28 cellular contexts compared by ENCODE assay signal in genomic region chr9:136047775-136048559, GRCh38. TPM values are rescaled to one million over a fixed set of nuclear protein-coding genes. Genes with fewer than 3 reads are reported as not detected.
DNase-seq lines count a peak whose midpoint lies in the region; ATAC-seq and TF ChIP-seq lines count a peak whose summit lies in the region.
"Had no signal": no experiment of that assay in that cellular context is flagged by ENCODE, and none has a peak within 500 bp of the region (broad histone marks: within the 10 kb centered on the region; RNA-seq: fewer than 3 reads in every experiment).

No MANE protein-coding gene starts in this region.

- no peaks in the 10 kb centered on the region for H3K9me3 ChIP-seq in A673 (ENCODE audit: low read depth, low read length, poor library complexity, severe bottlenecking)
- no peaks in the 10 kb centered on the region for H3K9me3 ChIP-seq in CD4-positive, alpha-beta T cell (ENCODE audit: control insufficient read depth, low read length)
- H3K9me3 ChIP-seq: gastrocnemius medialis, ovary, upper lobe of left lung had no signal

- intact Hi-C loops in A673 (cut with micrococcal nuclease; ENCODE audit: unreplicated experiment), result no loop called here
- intact Hi-C loops in CD4-positive, alpha-beta T cell (cut with DNase I, micrococcal nuclease), result no loop called here

- H3K4me1 Mint-ChIP-seq in nephron, result peaks cover 7% of the 10 kb centered on the region
- H3K4me1 Mint-ChIP-seq in CD4-positive, alpha-beta T cell (ENCODE audit: low read depth), result peaks cover 5% of the 10 kb centered on the region
- H3K4me1 Mint-ChIP-seq: activated T-helper 17 cell treated with anti-CD3 and anti-CD28 coated beads, Interleukin-2, amount 50 U/mL, for 72 hours had no signal

- no peaks in the 10 kb centered on the region for H3K27me3 ChIP-seq in A673 (replicated peaks; ENCODE audit: insufficient read depth, low read depth, low read length, poor library complexity)
- H3K27me3 ChIP-seq in CD4-positive, alpha-beta T cell (ENCODE audit: control insufficient read depth, insufficient read depth, low read length), result peaks cover 11% of the 10 kb centered on the region
- H3K27me3 ChIP-seq: gastrocnemius medialis, ovary, upper lobe of left lung had no signal

- DNase-seq in A673 (ENCODE audit: low spot score) (no peak), GM20000 (ENCODE audit: low spot score) (peak; percentile 22), dermis blood vessel endothelial cell (peak; percentile 61), GF-D8 (lab: John Stamatoyannopoulos, UW) (no peak), hippocampal formation (lab: John Stamatoyannopoulos, UW) (no peak)
- DNase-seq in CD4-positive, alpha-beta T cell, result no peak
- DNase-seq: activated CD4-positive, alpha-beta T cell treated with anti-CD3 and anti-CD28 coated beads for 36 hours; activated CD8-positive, alpha-beta memory T cell treated with anti-CD3 and anti-CD28 coated beads, Interleukin-2, amount 10 ng/mL, durations not matched to agents 7 days and 5 days; activated naive CD8-positive, alpha-beta T cell treated with anti-CD3 and anti-CD28 coated beads, Interleukin-2, amount 10 ng/mL, durations not matched to agents 7 days and 5 days; DMS53; erythroblast; gastrocnemius medialis; GOT3; left colon; NCI-H1105; NCI-H2107; NCI-H510A treated with DMSO at 0.1 percent for 48 hours; ovary; stimulated activated CD4-positive, alpha-beta T cell treated with anti-CD3 and anti-CD28 coated beads, Interleukin-2, amount 100 ng/mL, for 24 hours; stimulated activated naive CD8-positive, alpha-beta T cell treated with anti-CD3 and anti-CD28 coated beads, Interleukin-15, Interleukin-2, amounts not matched to agents 100 U/mL and 50 U/mL, for 24 hours; SW 1271 had no signal

- H3K36me3 ChIP-seq in A673 (ENCODE audit: insufficient read depth, low read length, poor library complexity, severe bottlenecking), result peaks cover 20% of the 10 kb centered on the region
- H3K36me3 ChIP-seq: ovary had no signal

- H3K27ac Mint-ChIP-seq in nephron, result no peak overlapping the region
- H3K27ac Mint-ChIP-seq in CD4-positive, alpha-beta T cell, result no peak overlapping the region
- H3K27ac Mint-ChIP-seq: activated CD4-positive, alpha-beta T cell treated with anti-CD3 and anti-CD28 coated beads for 36 hours; activated CD8-positive, alpha-beta memory T cell treated with anti-CD3 and anti-CD28 coated beads, Interleukin-2, amount 10 ng/mL, durations not matched to agents 7 days and 5 days; activated naive CD8-positive, alpha-beta T cell treated with anti-CD3 and anti-CD28 coated beads, Interleukin-2, amount 10 ng/mL, durations not matched to agents 7 days and 5 days; activated T-helper 17 cell treated with anti-CD3 and anti-CD28 coated beads, Interleukin-2, amount 50 U/mL, for 72 hours had no signal

- no peaks in the 10 kb centered on the region for H3K9me3 Mint-ChIP-seq in nephron
- no peaks in the 10 kb centered on the region for H3K9me3 Mint-ChIP-seq in CD4-positive, alpha-beta T cell
- H3K9me3 Mint-ChIP-seq: activated naive CD8-positive, alpha-beta T cell treated with anti-CD3 and anti-CD28 coated beads, Interleukin-2, amount 10 ng/mL, durations not matched to agents 7 days and 5 days; activated T-helper 17 cell treated with anti-CD3 and anti-CD28 coated beads, Interleukin-2, amount 50 U/mL, for 72 hours had no signal

- peaks cover 10% of the 10 kb centered on the region for H3K27me3 Mint-ChIP-seq in nephron (ENCODE audit: low read depth)
- peaks cover 7% of the 10 kb centered on the region for H3K27me3 Mint-ChIP-seq in CD4-positive, alpha-beta T cell
- H3K27me3 Mint-ChIP-seq: activated T-helper 17 cell treated with anti-CD3 and anti-CD28 coated beads, Interleukin-2, amount 50 U/mL, for 72 hours had no signal

- TF ChIP-seq CTCF in A673 (conservative IDR thresholded peaks at IDR 0.05; ENCODE audit: low read depth, low read length), result no peak
- no peak for TF ChIP-seq CTCF in GM20000 (IDR thresholded peaks at IDR 0.05; ENCODE audit: extremely low read depth, missing control alignments)
- no peak for TF ChIP-seq CTCF in nephron (IDR thresholded peaks at IDR 0.05; ENCODE audit: unreplicated experiment in 3 of 3)
- TF ChIP-seq CTCF in CD4-positive, alpha-beta T cell (IDR thresholded peaks at IDR 0.05), result no peak

- H3K4me3 ChIP-seq in A673 (ENCODE audit: low read depth, low read length, poor library complexity, severe bottlenecking), result no peak overlapping the region
- H3K4me3 ChIP-seq: gastrocnemius medialis, ovary, upper lobe of left lung had no signal

- no peak for ATAC-seq in HG02884 (IDR thresholded peaks at IDR 0.05; ENCODE audit: unreplicated experiment)
- no peak for ATAC-seq in CD4-positive, alpha-beta T cell (ENCODE audit: poor library complexity)
- ATAC-seq: activated CD4-positive, alpha-beta T cell treated with anti-CD3 and anti-CD28 coated beads for 36 hours; activated CD8-positive, alpha-beta memory T cell treated with anti-CD3 and anti-CD28 coated beads, Interleukin-2, amount 10 ng/mL, durations not matched to agents 7 days and 5 days; activated T-helper 17 cell treated with anti-CD3 and anti-CD28 coated beads, Interleukin-2, amount 50 U/mL, for 72 hours; gastrocnemius medialis; left colon; Right ventricle myocardium inferior; sciatic nerve; stimulated activated naive CD8-positive, alpha-beta T cell treated with anti-CD3 and anti-CD28 coated beads, Interleukin-15, Interleukin-2, amounts not matched to agents 100 U/mL and 50 U/mL, for 24 hours had no signal

- peaks cover 56% of the 10 kb centered on the region for H3K4me1 ChIP-seq in A673 (ENCODE audit: insufficient read depth, low read length, poor library complexity, severe bottlenecking)

- no peaks in the 10 kb centered on the region for H3K36me3 Mint-ChIP-seq in nephron (ENCODE audit: low read depth)
- H3K36me3 Mint-ChIP-seq in CD4-positive, alpha-beta T cell (ENCODE audit: low read depth), result no peaks in the 10 kb centered on the region
- H3K36me3 Mint-ChIP-seq: activated CD8-positive, alpha-beta memory T cell treated with anti-CD3 and anti-CD28 coated beads, Interleukin-2, amount 10 ng/mL, durations not matched to agents 7 days and 5 days; activated naive CD8-positive, alpha-beta T cell treated with anti-CD3 and anti-CD28 coated beads, Interleukin-2, amount 10 ng/mL, durations not matched to agents 7 days and 5 days had no signal

- H3K27ac ChIP-seq in A673 (ENCODE audit: low read depth, low read length, poor library complexity, severe bottlenecking), result peak overlapping the region; percentile 54
- H3K27ac ChIP-seq in CD4-positive, alpha-beta T cell (ENCODE audit: low read depth, low read length), result no peak overlapping the region
- H3K27ac ChIP-seq: C4-2B, gastrocnemius medialis, ovary had no signal

- no TSS peak for BruUV-seq in A673 (replicated peaks; lab: Mats Ljungman, UMichigan)

- POLR2A ChIA-PET in A673 (lab: Charles Lee; ENCODE audit: low non-redundant PET), result no interaction called here
- POLR2A ChIA-PET in CD4-positive, alpha-beta T cell (lab: Charles Lee), result no interaction called here

- peak overlapping the region; percentile 59 to 61 (median 59) for H3K4me3 Mint-ChIP-seq in nephron
- no peak overlapping the region for H3K4me3 Mint-ChIP-seq in CD4-positive, alpha-beta T cell
- H3K4me3 Mint-ChIP-seq: activated CD4-positive, alpha-beta T cell treated with anti-CD3 and anti-CD28 coated beads for 36 hours; activated CD8-positive, alpha-beta memory T cell treated with anti-CD3 and anti-CD28 coated beads, Interleukin-2, amount 10 ng/mL, durations not matched to agents 7 days and 5 days; activated naive CD8-positive, alpha-beta T cell treated with anti-CD3 and anti-CD28 coated beads, Interleukin-2, amount 10 ng/mL, durations not matched to agents 7 days and 5 days; activated T-helper 17 cell treated with anti-CD3 and anti-CD28 coated beads, Interleukin-2, amount 50 U/mL, for 72 hours had no signal

- CTCF ChIA-PET in A673 (lab: Charles Lee), result no interaction called here
- CTCF ChIA-PET in CD4-positive, alpha-beta T cell (lab: Charles Lee), result no interaction called here

RNA-seq across cellular contexts. Expression of gene NACC2, which starts 47.1 kb away (rescaled TPM):
- total RNA-seq in A673 (2021), result 19.5 and 22.7 TPM in 2 replicates
- 21.6 and 26.5 TPM in 2 replicates for total RNA-seq in dermis blood vessel endothelial cell
- 1 to 10 TPM; 2.1 to 2.7 TPM for total RNA-seq in CD4-positive, alpha-beta T cell

Comparison
In these comparisons a context has a peak if more than half of its experiments do, and no peak if none do; other contexts are left out.
1. DNase-seq: peak in GM20000 (single experiment) and dermis blood vessel endothelial cell (single experiment); none in A673 (single experiment), GF-D8 (single experiment), CD4-positive, alpha-beta T cell (0 of 10) and hippocampal formation (0 of 2).